Comparison of ENCODE assay signal across 9 cellular contexts in genomic region chr18:37252854-37253396, GRCh38.
DNase-seq lines count a peak whose midpoint lies in the region; ATAC-seq and TF ChIP-seq lines count a peak whose summit lies in the region.
"Had no signal": no experiment of that assay in that cellular context is flagged by ENCODE, and none has a peak within 500 bp of the region (broad histone marks: within the 10 kb centered on the region; RNA-seq: fewer than 3 reads in every experiment).

No MANE protein-coding gene starts in this region.

- no peak overlapping the region for H3K4ac ChIP-seq in H9 (ENCODE audit: low read depth, low read length)
- no peak overlapping the region for H3K4ac ChIP-seq in trophoblast cell (ENCODE audit: low read depth, low read length)

- no peak overlapping the region for H2AFZ ChIP-seq in H9 (ENCODE audit: low read length)
- no peak overlapping the region for H2AFZ ChIP-seq in trophoblast cell (ENCODE audit: insufficient read depth, low read length, poor library complexity)
- H2AFZ ChIP-seq in MM.1S (ENCODE audit: low read length): no peak overlapping the region

- H2BK120ac ChIP-seq in H9 (ENCODE audit: low read depth, low read length, poor library complexity, severe bottlenecking) (no peak overlapping the region), trophoblast cell (ENCODE audit: insufficient read depth, low read length, poor library complexity) (no peak overlapping the region)

- TF ChIP-seq CTCF in H9 (conservative IDR thresholded peaks at IDR 0.05) (no peak), MM.1S (IDR thresholded peaks at IDR 0.05; ENCODE audit: low read length) (no peak)

- H3K4me2 ChIP-seq in H9 (ENCODE audit: insufficient read depth, insufficient read length, low read length) (peak overlapping the region; percentile 63), trophoblast cell (ENCODE audit: low read length) (peak overlapping the region; percentile 93), MM.1S (ENCODE audit: low read depth, low read length) (no peak overlapping the region; the same call in 1 of the 2 replicates)

- H3K36me3 Mint-ChIP-seq in H9 (ENCODE audit: insufficient read depth in 1 of 3, low read depth in 3 of 3) (peaks cover 0 to 2% (median 0%) of the 10 kb centered on the region in 3 experiments; a peak in 1 of 7 replicates), T-helper 17 cell (ENCODE audit: low read depth) (peaks cover 7% of the 10 kb centered on the region)

- H3K23ac ChIP-seq in H9 (ENCODE audit: insufficient read length, low read depth, low read length) (no peak overlapping the region), trophoblast cell (ENCODE audit: low read length) (no peak overlapping the region)

- H3K27ac ChIP-seq in H9 (ENCODE audit: insufficient read length, low read depth, low read length) (no peak overlapping the region), trophoblast cell (ENCODE audit: low read depth, low read length) (no peak overlapping the region), MM.1S (ENCODE audit: low read length) (no peak overlapping the region)

- H3K27me3 Mint-ChIP-seq in H9 (ENCODE audit: low read depth): peaks cover 57% of the 10 kb centered on the region
- H3K27me3 Mint-ChIP-seq in T-helper 17 cell: peaks cover 64% of the 10 kb centered on the region

- H3K4me1 Mint-ChIP-seq in H9 (peaks cover 21 to 28% of the 10 kb centered on the region in 2 experiments), T-helper 17 cell (peaks cover 6% of the 10 kb centered on the region)

- H3K18ac ChIP-seq in H9 (ENCODE audit: insufficient read length, low read depth, low read length) (no peak overlapping the region), trophoblast cell (ENCODE audit: low read length) (no peak overlapping the region)

- H3K27me3 ChIP-seq in H9 (ENCODE audit: insufficient read depth, low read length): peaks cover 12% of the 10 kb centered on the region
- peaks cover 25% of the 10 kb centered on the region for H3K27me3 ChIP-seq in trophoblast cell (ENCODE audit: insufficient read depth, low read length)
- no peaks in the 10 kb centered on the region; the same call in 1 of the 2 replicates for H3K27me3 ChIP-seq in MM.1S (replicated peaks; ENCODE audit: insufficient read depth, low read length)

- H3K79me2 ChIP-seq in H9 (ENCODE audit: insufficient read depth, low read length) (no peaks in the 10 kb centered on the region), trophoblast cell (ENCODE audit: control insufficient read depth, insufficient read depth, low read length, poor library complexity) (no peaks in the 10 kb centered on the region), MM.1S (ENCODE audit: low read length) (no peaks in the 10 kb centered on the region)

- 0 out of 5 replicates have a peak, but pooled peaks cover 0 to 2% of the 10 kb centered on the region in 2 experiments for H3K9me3 Mint-ChIP-seq in H9

- no peaks in the 10 kb centered on the region for H3F3A ChIP-seq in MM.1S (ENCODE audit: insufficient read depth, low read length)

- H2AK5ac ChIP-seq in H9 (ENCODE audit: insufficient read length, low read length) (no peak overlapping the region), trophoblast cell (ENCODE audit: low read length) (no peak overlapping the region)

- DNase-seq in H9: no peak
- no peak for DNase-seq in T-helper 17 cell
- no peak for DNase-seq in trophoblast cell
- DNase-seq in stimulated activated CD4-positive, alpha-beta T cell treated with anti-CD3 and anti-CD28 coated beads, Interleukin-15, amount 100 ng/mL, for 24 hours: no peak
- no peak for DNase-seq in MM.1S
- DNase-seq: activated CD4-positive, alpha-beta T cell treated with anti-CD3 and anti-CD28 coated beads for 4 hours; activated T-cell treated with anti-CD3 and anti-CD28 coated beads, Interleukin-2, amount 50 U/mL, for 1 hour had no signal

- H4K20me1 ChIP-seq in H9 (ENCODE audit: control insufficient read depth, insufficient read depth, insufficient read length) (no peaks in the 10 kb centered on the region), MM.1S (ENCODE audit: insufficient read depth, low read length) (no peaks in the 10 kb centered on the region)

- H4K12ac ChIP-seq in trophoblast cell (ENCODE audit: low read depth, low read length): no peak overlapping the region

- TF ChIP-seq POLR2A in GM18505 (IDR thresholded peaks at IDR 0.05; ENCODE audit: borderline replicate concordance, extremely low read depth, insufficient read depth, insufficient read length): no peak

- no peak overlapping the region for H4K5ac ChIP-seq in H9 (ENCODE audit: insufficient read length, low read depth, low read length)

- H3K27ac Mint-ChIP-seq in H9 (no peak overlapping the region), T-helper 17 cell (no peak overlapping the region)

- peaks cover 7% of the 10 kb centered on the region for H3K23me2 ChIP-seq in H9 (ENCODE audit: insufficient read length, low read depth, low read length, poor library complexity, severe bottlenecking)

- H2BK5ac ChIP-seq in H9 (ENCODE audit: insufficient read length, low read length) (no peak overlapping the region), trophoblast cell (ENCODE audit: low read depth, low read length, poor library complexity) (no peak overlapping the region)

- no peak overlapping the region for H3K14ac ChIP-seq in H9 (ENCODE audit: insufficient read depth, low read length)
- no peak overlapping the region for H3K14ac ChIP-seq in trophoblast cell (ENCODE audit: low read length)

- no peak overlapping the region for H2BK12ac ChIP-seq in H9 (ENCODE audit: insufficient read length, low read depth, low read length)
- no peak overlapping the region for H2BK12ac ChIP-seq in trophoblast cell (ENCODE audit: low read length)

- H3K4me1 ChIP-seq in H9 (ENCODE audit: insufficient read depth, low read length): peaks cover 5% of the 10 kb centered on the region; the same call in 1 of the 2 replicates
- peaks cover 4 to 8% of the 10 kb centered on the region in 2 experiments for H3K4me1 ChIP-seq in trophoblast cell (ENCODE audit: control insufficient read depth in 1 of 2, insufficient read depth in 2 of 2, low read length in 2 of 2)
- no peaks in the 10 kb centered on the region for H3K4me1 ChIP-seq in MM.1S (ENCODE audit: low read length)

- no peaks in the 10 kb centered on the region for H3K9me2 ChIP-seq in MM.1S (replicated peaks; ENCODE audit: insufficient read depth, low read length)

- H3K36me3 ChIP-seq in trophoblast cell (ENCODE audit: control insufficient read depth in 1 of 2, insufficient read depth in 2 of 2, low read length in 2 of 2) (no peaks in the 10 kb centered on the region), MM.1S (replicated peaks; ENCODE audit: insufficient read depth, low read length) (no peaks in the 10 kb centered on the region)

- no peak overlapping the region for H3K56ac ChIP-seq in H9 (ENCODE audit: insufficient read length, low read depth, low read length)

- H3K79me1 ChIP-seq in H9 (ENCODE audit: insufficient read depth, low read depth, low read length, poor library complexity, severe bottlenecking): no peaks in the 10 kb centered on the region
- H3K79me1 ChIP-seq in trophoblast cell (ENCODE audit: low read length): no peaks in the 10 kb centered on the region

- H3K4me3 ChIP-seq in iPS-18c (ENCODE audit: insufficient read depth, low read depth, low read length): peak overlapping the region; percentile 53
- H3K4me3 ChIP-seq in trophoblast cell (ENCODE audit: low read depth, low read length): no peak overlapping the region
- no peak overlapping the region for H3K4me3 ChIP-seq in MM.1S (ENCODE audit: low read length)

- H4K91ac ChIP-seq in H9 (ENCODE audit: insufficient read length, low read depth, low read length): no peak overlapping the region
- H4K91ac ChIP-seq in trophoblast cell (ENCODE audit: low read depth, low read length): no peak overlapping the region

- H2BK15ac ChIP-seq in H9 (ENCODE audit: low read depth, low read length): no peak overlapping the region

- WGBS in H9 (ENCODE audit: extremely low coverage, insufficient read length, low lambda C conversion rate): no CpG with 5 or more reads among the region's 12 CpGs
- WGBS in trophoblast cell (ENCODE audit: extremely low coverage, insufficient coverage, insufficient read length): no CpG with 5 or more reads among the region's 12 CpGs

- H3K4me3 Mint-ChIP-seq in H9 (peak overlapping the region; percentile 70 to 74), T-helper 17 cell (peak overlapping the region; percentile 46)

- H2BK20ac ChIP-seq in H9 (ENCODE audit: low read depth, low read length, poor library complexity, severe bottlenecking): no peak overlapping the region

- no peak overlapping the region for H3T11ph ChIP-seq in H9 (ENCODE audit: low read length)

- H4K8ac ChIP-seq in H9 (replicated peaks; ENCODE audit: insufficient read length, low read depth, low read length) (no peak overlapping the region), trophoblast cell (ENCODE audit: low read depth, low read length) (no peak overlapping the region)

- H3K9me3 ChIP-seq in H9 (ENCODE audit: control insufficient read depth, low read depth, low read length) (no peaks in the 10 kb centered on the region), T-helper 17 cell (ENCODE audit: control insufficient read depth, low read length, poor library complexity, severe bottlenecking) (no peaks in the 10 kb centered on the region), iPS-18c (ENCODE audit: control insufficient read depth, insufficient read depth, low read length) (no peaks in the 10 kb centered on the region), trophoblast cell (ENCODE audit: insufficient read depth, low read depth, low read length) (peaks cover 5% of the 10 kb centered on the region), MM.1S (replicated peaks; ENCODE audit: insufficient read depth, low read length) (no peaks in the 10 kb centered on the region)

- no peak for ATAC-seq in T-helper 17 cell
- ATAC-seq in GM18505 (IDR thresholded peaks at IDR 0.05; ENCODE audit: unreplicated experiment): no peak

- H3K9ac ChIP-seq in H9 (ENCODE audit: extremely low read depth, insufficient read length, low read length): no peak overlapping the region
- no peak overlapping the region for H3K9ac ChIP-seq in trophoblast cell (ENCODE audit: low read length)
- no peak overlapping the region for H3K9ac ChIP-seq in MM.1S (ENCODE audit: low read length)
